13 cellular contexts compared by ENCODE assay signal in the genomic region with DNA sequence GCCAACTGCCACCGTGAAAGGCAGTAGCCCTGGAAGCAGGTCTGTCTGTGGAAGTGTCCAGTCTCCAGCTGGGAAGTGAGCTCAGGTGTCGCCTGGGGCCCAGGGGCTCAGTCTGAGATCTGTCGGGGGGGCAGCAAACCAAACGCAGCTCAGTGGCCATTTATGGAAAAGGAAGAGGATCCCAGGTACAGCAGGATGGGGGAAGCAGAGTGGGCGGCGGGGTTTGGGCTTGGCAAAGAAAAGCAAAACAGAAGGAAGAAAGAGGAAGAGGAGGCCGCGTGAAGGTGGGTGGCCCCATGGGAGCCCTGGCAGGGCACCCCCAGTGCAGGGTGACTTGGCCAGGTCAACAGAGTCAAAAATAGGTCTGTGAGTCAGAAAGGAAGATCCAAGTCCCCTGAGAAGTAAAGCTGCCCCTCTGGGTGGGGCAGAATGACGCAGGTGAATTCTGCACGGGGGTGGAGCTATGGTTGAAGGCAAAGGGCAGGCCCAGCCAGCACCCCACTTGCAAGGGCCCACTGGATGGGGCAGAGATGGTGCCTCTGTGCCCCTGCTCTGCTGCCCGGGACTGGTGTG. TPM values are rescaled to one million over a fixed set of nuclear protein-coding genes. Genes with fewer than 3 reads are reported as not detected.
A peak's percentile ranks its signal among the peaks of the same experiment; 100 is the strongest.
DNase-seq lines count a peak whose midpoint lies in the region; ATAC-seq and TF ChIP-seq lines count a peak whose summit lies in the region.
"Had no signal": no experiment of that assay in that cellular context is flagged by ENCODE, and none has a peak within 500 bp of the region (broad histone marks: within the 10 kb centered on the region; RNA-seq: fewer than 3 reads in every experiment).

No MANE protein-coding gene starts in this region.

- no peak overlapping the region for H3K4me3 ChIP-seq in vagina

- intact Hi-C loops in Right ventricle myocardium inferior (cut with DNase I), result no loop called here
- intact Hi-C loops in left cardiac atrium (cut with DNase I), result loop anchor here in 1 of 2 donors (5.0 kb wide), 1 partner anchor 141 kb away; no protein-coding TSS in a partner anchor
- intact Hi-C loops in vagina (cut with DNase I), result loop anchor here (10.0 kb wide), 1 partner anchor 139 kb away; no protein-coding TSS in a partner anchor

- no peaks in the 10 kb centered on the region for H3K27me3 ChIP-seq in vagina

- TF ChIP-seq CTCF in vagina (IDR thresholded peaks at IDR 0.05), result no peak

- peak overlapping the region; percentile 100 for H3K27ac ChIP-seq in vagina

- peaks cover 87% of the 10 kb centered on the region for H3K4me1 ChIP-seq in vagina

- ATAC-seq in Right ventricle myocardium inferior (no peak), left cardiac atrium (no peak), HG03457 (IDR thresholded peaks at IDR 0.05; ENCODE audit: unreplicated experiment) (peak; percentile 46)

- peak; percentile 63 for DNase-seq in Right ventricle myocardium inferior (ENCODE audit: missing footprints)
- no peak for DNase-seq in left cardiac atrium
- peak; percentile 67 for DNase-seq in left kidney (ENCODE audit: low read depth, low spot score)
- no peak for DNase-seq in vagina (ENCODE audit: extremely low spot score in 2 of 2)
- no peak for DNase-seq in hepatic stellate cell (ENCODE audit: low spot score)
- DNase-seq in LoVo (ENCODE audit: low spot score), result no peak
- no peak for DNase-seq in DMS 273 (lab: John Stamatoyannopoulos, UW; ENCODE audit: unreplicated experiment)
- DNase-seq: ACHN; activated CD8-positive, alpha-beta memory T cell treated with anti-CD3 and anti-CD28 coated beads for 24 hours; foreskin fibroblast; midbrain; MV-4-11 had no signal

- no peaks in the 10 kb centered on the region for H3K9me3 ChIP-seq in vagina

- no peaks in the 10 kb centered on the region for H3K36me3 ChIP-seq in vagina

- TF ChIP-seq POLR2A in vagina (IDR thresholded peaks at IDR 0.05), result no peak

RNA-seq across cellular contexts. Expression of gene PXDC1, which starts 5.3 kb away (rescaled TPM):
- 29.7 TPM for total RNA-seq in Right ventricle myocardium inferior
- total RNA-seq in left cardiac atrium, result 10 to 100 TPM; 32.8 to 57.3 TPM
- total RNA-seq in vagina, result 75.9 TPM

Comparison
In these comparisons a context has a peak if more than half of its experiments do, and no peak if none do; other contexts are left out.
1. DNase-seq: peak in Right ventricle myocardium inferior (single experiment) and left kidney (single experiment); none in left cardiac atrium (single experiment), vagina (0 of 2), hepatic stellate cell (single experiment), LoVo (single experiment) and DMS 273 (single experiment).